18 cellular contexts compared by ENCODE assay signal in the genomic region with DNA sequence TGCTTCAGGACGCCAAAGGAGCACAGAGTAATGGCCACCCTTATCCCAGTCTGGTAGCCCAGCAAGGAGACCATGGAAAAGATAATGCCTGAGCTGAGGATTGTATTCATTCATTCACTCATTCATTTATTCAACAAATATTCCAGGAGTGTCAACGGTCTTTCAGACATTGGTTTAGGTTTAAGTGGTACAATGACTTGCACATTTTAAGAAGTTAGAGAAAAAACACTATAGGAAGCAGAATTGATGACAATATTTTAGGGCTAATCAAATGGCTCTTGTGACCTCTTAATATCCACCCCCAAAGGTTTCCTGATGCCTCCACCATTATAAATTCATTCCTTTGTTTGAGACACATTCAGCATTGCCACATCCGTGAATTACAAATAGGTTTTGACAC.
DNase-seq lines count a peak whose midpoint lies in the region; ATAC-seq and TF ChIP-seq lines count a peak whose summit lies in the region.
"Had no signal": no experiment of that assay in that cellular context is flagged by ENCODE, and none has a peak within 500 bp of the region (broad histone marks: within the 10 kb centered on the region; RNA-seq: fewer than 3 reads in every experiment).

No MANE protein-coding gene starts in this region.

- H3K9me1 ChIP-seq in IMR-90 (ENCODE audit: insufficient read depth, low read length): no peaks in the 10 kb centered on the region

- H3K9me3 ChIP-seq in IMR-90 (ENCODE audit: control insufficient read depth, insufficient read depth, low read length): no peaks in the 10 kb centered on the region

- TF ChIP-seq CTCF in IMR-90 (conservative IDR thresholded peaks at IDR 0.05; ENCODE audit: low read depth, low read length): no peak
- TF ChIP-seq CTCF in neural crest cell (conservative IDR thresholded peaks at IDR 0.05): no peak

- H3K4me3 ChIP-seq in IMR-90 (ENCODE audit: insufficient read depth, low read depth, low read length): no peak overlapping the region
- H3K4me3 ChIP-seq: GM23338 had no signal

- H3K23ac ChIP-seq in IMR-90 (ENCODE audit: low read depth, low read length): no peak overlapping the region

- no peak overlapping the region for H3K9ac ChIP-seq in IMR-90 (ENCODE audit: low read depth, low read length)

- POLR2A ChIA-PET in IMR-90 (lab: Charles Lee; ENCODE audit: unreplicated experiment): no interaction called here
- POLR2A ChIA-PET in T-cell (lab: Charles Lee): no interaction called here

- H2AK5ac ChIP-seq in IMR-90 (ENCODE audit: low read depth, low read length): no peak overlapping the region

- BruUV-seq in IMR-90 (replicated peaks; lab: Mats Ljungman, UMichigan): no TSS peak

- intact Hi-C loops in IMR-90 (cut with micrococcal nuclease): loop anchor here (5.0 kb wide), 1 partner anchor 34 kb away; no protein-coding TSS in a partner anchor

- no peaks in the 10 kb centered on the region for H3K27me3 ChIP-seq in IMR-90 (ENCODE audit: control insufficient read depth, insufficient read depth, low read length)

- CTCF ChIA-PET in IMR-90 (lab: Yijun Ruan, JAX) (no interaction called here), T-cell (lab: Charles Lee) (no interaction called here)

- in situ Hi-C loops in IMR-90 (cut with MboI; ENCODE audit: low sequenced_read_pairs): no loop called here

- H2BK5ac ChIP-seq in IMR-90 (ENCODE audit: low read depth, low read length, poor library complexity, severe bottlenecking): no peak overlapping the region

- H3K27ac ChIP-seq in IMR-90 (ENCODE audit: insufficient read depth, low read length): no peak overlapping the region

- TF ChIP-seq POLR2A in IMR-90 (IDR thresholded peaks at IDR 0.05; ENCODE audit: low read depth, low read length): no peak

- no peak overlapping the region for H2BK15ac ChIP-seq in IMR-90 (ENCODE audit: low read depth, low read length)

- no peak overlapping the region for H2BK20ac ChIP-seq in IMR-90 (ENCODE audit: low read depth, low read length)

- H3K18ac ChIP-seq in IMR-90 (ENCODE audit: low read depth, low read length): no peak overlapping the region

- no peak overlapping the region for H4K5ac ChIP-seq in IMR-90 (ENCODE audit: low read depth, low read length)

- dilution Hi-C loops in IMR-90 (cut with HindIII; ENCODE audit: low sequenced_read_pairs, unreplicated experiment): no loop called here

- no peaks in the 10 kb centered on the region for H4K20me1 ChIP-seq in IMR-90 (ENCODE audit: insufficient read depth, low read length)

- no peak overlapping the region for H2AK9ac ChIP-seq in IMR-90 (replicated peaks; ENCODE audit: low read depth, low read length, poor library complexity)

- H2BK120ac ChIP-seq in IMR-90 (ENCODE audit: low read depth, low read length): no peak overlapping the region

- H4K8ac ChIP-seq in IMR-90 (ENCODE audit: low read depth in 2 of 2, low read length in 2 of 2): no peak overlapping the region

- H4K91ac ChIP-seq in IMR-90 (ENCODE audit: insufficient read depth, low read depth, low read length): no peak overlapping the region

- no peak overlapping the region for H3K27ac Mint-ChIP-seq in neural crest cell (ENCODE audit: unreplicated experiment)
- H3K27ac Mint-ChIP-seq in T-cell: no peak overlapping the region
- H3K27ac Mint-ChIP-seq: CD4-positive, alpha-beta memory T cell; GM23338 had no signal

- no peak for TF ChIP-seq RAD21 in IMR-90 (IDR thresholded peaks at IDR 0.05; ENCODE audit: low read length)

- no peaks in the 10 kb centered on the region for H3K36me3 ChIP-seq in IMR-90 (ENCODE audit: control insufficient read depth, insufficient read depth, low read length)

- DNase-seq in SKM-1 treated with dmso at 0.1 percent for 144 hours (lab: John Stamatoyannopoulos, UW; ENCODE audit: unreplicated experiment) (peak; percentile 10), SKM-1 (lab: John Stamatoyannopoulos, UW; ENCODE audit: unreplicated experiment) (no peak), IMR-90 (no peak), neural crest cell (ENCODE audit: low read depth, low spot score) (no peak), T-cell (no peak)
- DNase-seq in activated CD4-positive, alpha-beta T cell treated with anti-CD3 and anti-CD28 coated beads, Interleukin-2, amount 50 U/mL, for 4 hours: no peak
- DNase-seq: 8988T; C1 segment of cervical spinal cord; Calu3; CD4-positive, alpha-beta memory T cell; COR-L47; DMS53; DMS79 treated with DMSO at 0.1 percent for 48 hours; GF-D8; H7; HCEC 1CT had no signal

- H3K56ac ChIP-seq in IMR-90 (ENCODE audit: extremely low read depth, insufficient read depth, low read length): no peak overlapping the region

- no peak overlapping the region for H3K4ac ChIP-seq in IMR-90 (ENCODE audit: low read depth, low read length)

- H3K27me3 Mint-ChIP-seq in neural crest cell (ENCODE audit: low read depth) (no peaks in the 10 kb centered on the region), T-cell (peaks cover 15 to 24% of the 10 kb centered on the region in 2 donors)

- H3K4me2 ChIP-seq in IMR-90 (ENCODE audit: low read depth, low read length): no peak overlapping the region
- H3K4me2 ChIP-seq: GM23338 had no signal

- H3K36me3 Mint-ChIP-seq in neural crest cell (ENCODE audit: low read depth): no peaks in the 10 kb centered on the region
- no peaks in the 10 kb centered on the region for H3K36me3 Mint-ChIP-seq in T-cell
- H3K36me3 Mint-ChIP-seq: CD4-positive, alpha-beta memory T cell had no signal

- no peaks in the 10 kb centered on the region for H3K9me3 Mint-ChIP-seq in neural crest cell
- H3K9me3 Mint-ChIP-seq in T-cell: no peaks in the 10 kb centered on the region
- H3K9me3 Mint-ChIP-seq: CD4-positive, alpha-beta memory T cell; GM23338 had no signal

- WGBS in IMR-90 (ENCODE audit: extremely low coverage in 2 of 2, insufficient read length in 1 of 2), 2 experiments: no CpG with 5 or more reads among the region's 3 CpGs

- no peaks in the 10 kb centered on the region; the same call in 1 of the 2 replicates for H3K4me1 ChIP-seq in IMR-90 (ENCODE audit: control insufficient read depth, insufficient read depth, low read length)

- peak overlapping the region; percentile 22 for H3K4me3 Mint-ChIP-seq in neural crest cell
- H3K4me3 Mint-ChIP-seq in T-cell: no peak overlapping the region
- H3K4me3 Mint-ChIP-seq: CD4-positive, alpha-beta memory T cell; GM23338 had no signal

- ATAC-seq in IMR-90 (ENCODE audit: low read depth) (no peak), GM21528 (IDR thresholded peaks at IDR 0.05; ENCODE audit: low FRiP score, unreplicated experiment) (no peak), T-cell (replicated peaks in 1 of 4) (no peak)
- ATAC-seq: GM23338 had no signal

- no peak overlapping the region for H3K14ac ChIP-seq in IMR-90 (replicated peaks; ENCODE audit: low read depth, low read length)

- H3K79me1 ChIP-seq in IMR-90 (ENCODE audit: low read depth in 1 of 2, low read length in 2 of 2): no peaks in the 10 kb centered on the region

- H2AFZ ChIP-seq in IMR-90 (replicated peaks; ENCODE audit: low read length, poor library complexity): no peak overlapping the region
- H2AFZ ChIP-seq: GM23338 had no signal

- H3K4me1 Mint-ChIP-seq in neural crest cell (peaks cover 8% of the 10 kb centered on the region), T-cell (peaks cover 0 to 5% (median 3%) of the 10 kb centered on the region in 3 donors)
- H3K4me1 Mint-ChIP-seq: CD4-positive, alpha-beta memory T cell had no signal

TF ChIP-seq in IMR-90, 13 proteins besides CTCF, POLR2A, EP300 and RAD21:
- TF ChIP-seq NFE2L2 (IDR thresholded peaks at IDR 0.05; ENCODE audit: low read depth, low read length) (peak; percentile 68; the same call in 1 of the 2 replicates), MAZ (IDR thresholded peaks at IDR 0.05; ENCODE audit: borderline replicate concordance, low read depth, low read length) (no peak)
